In genomic region chr4:2812600-2812932, GRCh38 we compare ENCODE assay signal across 8 cellular contexts. TPM values are rescaled to one million over a fixed set of nuclear protein-coding genes. Genes with fewer than 3 reads are reported as not detected.
DNase-seq lines count a peak whose midpoint lies in the region; ATAC-seq, FAIRE-seq and TF ChIP-seq lines count a peak whose summit lies in the region.

No MANE protein-coding gene starts in this region.

- H3K27me3 ChIP-seq in skeletal muscle tissue (ENCODE audit: control insufficient read depth in 3 of 3, insufficient read depth in 3 of 3, low read length in 3 of 3), result no peaks in the 10 kb centered on the region

- H3K9me3 ChIP-seq in OCI-LY7 (ENCODE audit: low read length) (no peaks in the 10 kb centered on the region), skeletal muscle tissue (ENCODE audit: control insufficient read depth in 3 of 3, low read length in 3 of 3) (no peaks in the 10 kb centered on the region)

- H3K4me3 ChIP-seq in OCI-LY7 (ENCODE audit: low read depth, low read length, poor library complexity, severe bottlenecking), result peak overlapping the region; percentile 67
- H3K4me3 ChIP-seq in epithelial cell of proximal tubule (ENCODE audit: low read depth, low read length), result peak overlapping the region; percentile 60
- H3K4me3 ChIP-seq in skeletal muscle tissue (ENCODE audit: low read length in 3 of 3), result peak overlapping the region; percentile 72 to 81 (median 75)

- H3K4me2 ChIP-seq in OCI-LY7 (ENCODE audit: low read length), result peak overlapping the region; percentile 78

- H2AFZ ChIP-seq in OCI-LY7 (ENCODE audit: low read length), result peak overlapping the region; percentile 69; the same call in 1 of the 2 replicates

- POLR2A ChIA-PET in OCI-LY7 (lab: Charles Lee), result interaction anchor here (0.6 to 2.3 kb wide), 5 partner anchors 9 to 628 kb away, joined by 3 to 5 read pairs (median 4); no protein-coding TSS in a partner anchor

- no peaks in the 10 kb centered on the region for H3K9me2 ChIP-seq in OCI-LY7 (ENCODE audit: insufficient read depth, low read length)

- BruUV-seq in OCI-LY7 (replicated peaks; lab: Mats Ljungman, UMichigan), result no TSS peak

- intact Hi-C loops in OCI-LY7 (cut with micrococcal nuclease; ENCODE audit: unreplicated experiment), result loop anchor here (1.0 to 2.0 kb wide), 2 partner anchors 23 to 26 kb away; no protein-coding TSS in a partner anchor

- H3K9ac ChIP-seq in skeletal muscle tissue (ENCODE audit: low read depth in 1 of 3, low read length in 3 of 3), result peak overlapping the region; percentile 81 to 89 (median 84)

- no peak for FAIRE-seq in urothelium cell line (lab: Jason Lieb, UNC)

- TF ChIP-seq CTCF in OCI-LY7 (conservative IDR thresholded peaks at IDR 0.05; ENCODE audit: low read length) (no peak), epithelial cell of proximal tubule (conservative IDR thresholded peaks at IDR 0.05; ENCODE audit: low read depth, low read length) (no peak)

- no peaks in the 10 kb centered on the region for H3K36me3 ChIP-seq in OCI-LY7 (ENCODE audit: insufficient read depth, low read length)
- peaks cover 0 to 4% (median 4%) of the 10 kb centered on the region in 3 donors for H3K36me3 ChIP-seq in skeletal muscle tissue (ENCODE audit: control insufficient read depth in 3 of 3, insufficient read depth in 3 of 3, low read length in 3 of 3)

- H3K4me1 ChIP-seq in OCI-LY7 (ENCODE audit: insufficient read depth, low read length, poor library complexity, severe bottlenecking) (peaks cover 35% of the 10 kb centered on the region), skeletal muscle tissue (ENCODE audit: control insufficient read depth in 3 of 3, insufficient read depth in 3 of 3, low read length in 3 of 3) (peaks cover 49 to 59% (median 58%) of the 10 kb centered on the region in 3 donors)

- DNase-seq in OCI-LY7 (ENCODE audit: low spot score) (peak; percentile 28), epithelial cell of proximal tubule (ENCODE audit: low read depth) (no peak), NCI-H1436 (lab: John Stamatoyannopoulos, UW) (no peak), urothelium cell line (ENCODE audit: low spot score) (no peak), kidney glomerular epithelial cell (lab: John Stamatoyannopoulos, UW) (no peak)

- ATAC-seq in GM19328 (IDR thresholded peaks at IDR 0.05; ENCODE audit: unreplicated experiment) (peak; percentile 2), HG02623 (IDR thresholded peaks at IDR 0.05; ENCODE audit: unreplicated experiment) (no peak)

- H3K27ac ChIP-seq in OCI-LY7 (ENCODE audit: low read depth, low read length, poor library complexity, severe bottlenecking) (peak overlapping the region; percentile 48), skeletal muscle tissue (ENCODE audit: low read depth, low read length) (peak overlapping the region; percentile 83)

- H4K20me1 ChIP-seq in OCI-LY7 (ENCODE audit: insufficient read depth, low read length), result no peaks in the 10 kb centered on the region

- CTCF ChIA-PET in OCI-LY7 (lab: Charles Lee; ENCODE audit: unreplicated experiment), result interaction anchor here (1.2 kb wide), 1 partner anchor 27 kb away, joined by 5 read pairs; no protein-coding TSS in a partner anchor

- H3K79me2 ChIP-seq in OCI-LY7 (ENCODE audit: insufficient read depth, low read depth, low read length), result no peaks in the 10 kb centered on the region

RNA-seq across cellular contexts. Expression of gene SH3BP2, which starts 19.7 kb away (rescaled TPM):
- 6.9 and 10.9 TPM in 2 replicates for total RNA-seq in OCI-LY7 (2014; rRNA removed; shearing (Covaris generic))
- 23.8 and 31.6 TPM in 2 replicates for total RNA-seq in OCI-LY7 (2022)
- total RNA-seq in epithelial cell of proximal tubule, result 32.3 and 53.3 TPM in 2 replicates
- 7.8 TPM for total RNA-seq in skeletal muscle tissue

RNA-seq across cellular contexts. Expression of gene ADD1, which starts 31.1 kb away (rescaled TPM):
- 77.1 and 85.3 TPM in 2 replicates for total RNA-seq in OCI-LY7 (2014; rRNA removed; shearing (Covaris generic))
- total RNA-seq in OCI-LY7 (2022) (108 TPM in 2 replicates), epithelial cell of proximal tubule (153 and 222 TPM in 2 replicates), skeletal muscle tissue (155 TPM)

RNA-seq across cellular contexts. Expression of gene TNIP2, which starts 56.4 kb away (rescaled TPM):
- 32.1 TPM in 2 replicates for total RNA-seq in OCI-LY7 (2014; rRNA removed; shearing (Covaris generic))
- total RNA-seq in OCI-LY7 (2022), result 26.2 and 28.3 TPM in 2 replicates
- 76.7 and 77.4 TPM in 2 replicates for total RNA-seq in epithelial cell of proximal tubule
- total RNA-seq in skeletal muscle tissue, result 14.6 TPM
